Comparison of ENCODE assay signal across 18 cellular contexts in genomic region chr19:18912933-18913332, GRCh38. TPM values are rescaled to one million over a fixed set of nuclear protein-coding genes. Genes with fewer than 3 reads are reported as not detected.
DNase-seq lines count a peak whose midpoint lies in the region; ATAC-seq, FAIRE-seq and TF ChIP-seq lines count a peak whose summit lies in the region.
"Had no signal": no experiment of that assay in that cellular context is flagged by ENCODE, and none has a peak within 500 bp of the region (broad histone marks: within the 10 kb centered on the region; RNA-seq: fewer than 3 reads in every experiment).

No MANE protein-coding gene starts in this region.

- peaks cover 38% of the 10 kb centered on the region for H3K79me2 ChIP-seq in K562 (ENCODE audit: control insufficient read depth, insufficient read depth, low read length)

- H3K27ac ChIP-seq in HEK293 (ENCODE audit: extremely low read depth, low read depth, low read length) (no peak overlapping the region), K562 (ENCODE audit: extremely low read depth, low read depth, low read length) (no peak overlapping the region), neuronal stem cell (replicated peaks; ENCODE audit: low read length) (no peak overlapping the region), caudate nucleus (ENCODE audit: low read depth, low read length) (no peak overlapping the region)
- H3K27ac ChIP-seq: A549; BLaER1 treated with 17β-estradiol and CSF1 and Interleukin-3, amounts not matched to agents 10 nM and 100 nM had no signal

- no peak overlapping the region for H3K14ac ChIP-seq in neuronal stem cell (ENCODE audit: low read length)

- H2AK5ac ChIP-seq in neuronal stem cell (ENCODE audit: low read depth, low read length): no peak overlapping the region

- 0 out of 4 replicates have a peak overlapping the region, but pooled peaks of 1 of the 2 experiments have one; percentile 35 for H3K9ac ChIP-seq in K562 (ENCODE audit: insufficient read depth in 1 of 2, low read depth in 2 of 2, low read length in 2 of 2)
- H3K9ac ChIP-seq in neuronal stem cell (ENCODE audit: low read depth, low read length, poor library complexity): no peak overlapping the region

- H3K9me3 Mint-ChIP-seq in activated CD4-positive, alpha-beta memory T cell treated with anti-CD3 and anti-CD28 coated beads for 36 hours: no peaks in the 10 kb centered on the region
- H3K9me3 Mint-ChIP-seq: CD4-positive, CD25-positive, alpha-beta regulatory T cell; GM23338; HFFc6 had no signal

- CTCF ChIA-PET in HEK293 (lab: Yijun Ruan, JAX) (no interaction called here), K562 (lab: Yijun Ruan, JAX; ENCODE audit: low intra/inter-chr PET ratio) (no interaction called here)
- CTCF ChIA-PET in activated CD4-positive, alpha-beta memory T cell treated with anti-CD3 and anti-CD28 coated beads for 36 hours (lab: Charles Lee): no interaction called here

- no peak for ATAC-seq in K562
- ATAC-seq in GM18517 (IDR thresholded peaks at IDR 0.05; ENCODE audit: unreplicated experiment): no peak
- ATAC-seq: A549, GM12878, GM23338 had no signal

- H3K23ac ChIP-seq in neuronal stem cell (ENCODE audit: low read depth, low read length, poor library complexity): peak overlapping the region; percentile 73

- peaks cover 3% of the 10 kb centered on the region; the same call in 1 of the 2 replicates for H4K20me1 ChIP-seq in K562 (replicated peaks; ENCODE audit: control insufficient read depth, insufficient read depth, low read length)

- H3K4me3 ChIP-seq in HEK293 (ENCODE audit: low read depth, low read length) (no peak overlapping the region), K562 (no peak overlapping the region), neuronal stem cell (ENCODE audit: low read length in 2 of 2) (peak overlapping the region in 1 of 2 donors; percentile 53)
- H3K4me3 ChIP-seq: A549; BLaER1 treated with 17β-estradiol and CSF1 and Interleukin-3, amounts not matched to agents 10 nM and 100 nM; GM12878; GM23338; HAP-1 had no signal

- H3K36me3 ChIP-seq in HEK293 (ENCODE audit: control insufficient read depth in 2 of 2, insufficient read depth in 1 of 2, low read length in 2 of 2) (peaks cover 10 to 54% of the 10 kb centered on the region in 2 experiments; a peak in 2 of 3 replicates), K562 (ENCODE audit: control insufficient read depth, insufficient read depth, low read length) (peaks cover 66% of the 10 kb centered on the region; the same call in 2 of the 3 replicates), neuronal stem cell (replicated peaks in 1 of 2; ENCODE audit: control insufficient read depth in 2 of 2, insufficient read depth in 2 of 2, low read length in 2 of 2) (peaks cover 17 to 65% of the 10 kb centered on the region in 2 donors)

- H4K91ac ChIP-seq in neuronal stem cell (ENCODE audit: low read depth, low read length, poor library complexity): no peak overlapping the region

- no peaks in the 10 kb centered on the region for H3K27me3 Mint-ChIP-seq in activated CD4-positive, alpha-beta memory T cell treated with anti-CD3 and anti-CD28 coated beads for 36 hours
- H3K27me3 Mint-ChIP-seq: CD4-positive, CD25-positive, alpha-beta regulatory T cell had no signal

- TF ChIP-seq POLR2A in K562 (conservative IDR thresholded peaks at IDR 0.05): no peak

- POLR2A ChIA-PET in HEK293 (lab: Yijun Ruan, JAX): no interaction called here
- POLR2A ChIA-PET in K562 (lab: Yijun Ruan, JAX): interaction anchor here (1.2 kb wide), 1 partner anchor 10 kb away, joined by 5 read pairs; no protein-coding TSS in a partner anchor
- POLR2A ChIA-PET in activated CD4-positive, alpha-beta memory T cell treated with anti-CD3 and anti-CD28 coated beads for 36 hours (lab: Charles Lee): no interaction called here

- H2AFZ ChIP-seq in K562 (ENCODE audit: low read depth, low read length) (no peak overlapping the region), neuronal stem cell (ENCODE audit: low read length) (no peak overlapping the region)
- H2AFZ ChIP-seq: GM23338 had no signal

- H3K4me1 ChIP-seq in HEK293 (ENCODE audit: control insufficient read depth, insufficient read depth, low read length) (no peaks in the 10 kb centered on the region), K562 (replicated peaks in 1 of 2; ENCODE audit: control insufficient read depth in 2 of 2, insufficient read depth in 2 of 2, low read length in 2 of 2) (peaks cover 4 to 23% of the 10 kb centered on the region in 2 experiments; a peak in 3 of 5 replicates), neuronal stem cell (ENCODE audit: control insufficient read depth in 2 of 2, insufficient read depth in 1 of 2, low read depth in 1 of 2, low read length in 2 of 2) (no peaks in the 10 kb centered on the region)
- H3K4me1 ChIP-seq: HAP-1 had no signal

- no peak for TF ChIP-seq CTCF in HEK293 (tag by site-specific recombination; IDR thresholded peaks at IDR 0.05)
- no peak for TF ChIP-seq CTCF in K562 (IDR thresholded peaks at IDR 0.05 in 2 of 3, conservative IDR thresholded peaks at IDR 0.05 in 1 of 3; ENCODE audit: insufficient read depth in 2 of 3, low read depth in 1 of 3, low read length in 3 of 3)

- H3K4me2 ChIP-seq in K562 (ENCODE audit: insufficient read depth, low read length) (no peak overlapping the region), neuronal stem cell (ENCODE audit: insufficient read depth, low read length, poor library complexity, severe bottlenecking) (no peak overlapping the region)
- H3K4me2 ChIP-seq: A549, GM23338 had no signal

- H3K9me3 ChIP-seq in HEK293 (ENCODE audit: control insufficient read depth, insufficient read depth, low read depth, low read length): no peaks in the 10 kb centered on the region
- no peaks in the 10 kb centered on the region for H3K9me3 ChIP-seq in K562 (replicated peaks; ENCODE audit: control insufficient read depth, insufficient read depth, low read depth, low read length)
- H3K9me3 ChIP-seq in neuronal stem cell (replicated peaks in 1 of 2; ENCODE audit: control insufficient read depth in 2 of 2, insufficient read depth in 1 of 2, low read depth in 1 of 2, low read length in 2 of 2): no peaks in the 10 kb centered on the region
- H3K9me3 ChIP-seq: A549, HAP-1 had no signal

- H3K27ac Mint-ChIP-seq in activated CD4-positive, alpha-beta memory T cell treated with anti-CD3 and anti-CD28 coated beads for 36 hours: no peak overlapping the region
- H3K27ac Mint-ChIP-seq: CD4-positive, CD25-positive, alpha-beta regulatory T cell; GM23338; HFFc6 had no signal

- no peak overlapping the region for H2BK15ac ChIP-seq in neuronal stem cell (ENCODE audit: low read length)

- H3K9me1 ChIP-seq in K562 (ENCODE audit: control insufficient read depth, insufficient read depth, low read length): no peaks in the 10 kb centered on the region

- no peak overlapping the region for H3K4ac ChIP-seq in neuronal stem cell (ENCODE audit: low read length)

- H2BK5ac ChIP-seq in neuronal stem cell (ENCODE audit: low read length): no peak overlapping the region

- H3K79me1 ChIP-seq in neuronal stem cell (ENCODE audit: low read depth, low read length): peaks cover 22% of the 10 kb centered on the region

- peak overlapping the region; percentile 63 for H2BK12ac ChIP-seq in neuronal stem cell (ENCODE audit: low read length)

- no peak for FAIRE-seq in K562 (lab: Jason Lieb, UNC)
- FAIRE-seq: A549, GM12878, HTR-8/SVneo had no signal

- no peak overlapping the region for H3K4me3 Mint-ChIP-seq in activated CD4-positive, alpha-beta memory T cell treated with anti-CD3 and anti-CD28 coated beads for 36 hours
- H3K4me3 Mint-ChIP-seq: CD4-positive, CD25-positive, alpha-beta regulatory T cell; GM23338; HFFc6 had no signal

- no peak overlapping the region for H4K8ac ChIP-seq in neuronal stem cell (ENCODE audit: low read depth, low read length)

- no TSS peak for BruUV-seq in K562 (replicated peaks; lab: Mats Ljungman, UMichigan)

- H3K18ac ChIP-seq in neuronal stem cell (ENCODE audit: low read length): no peak overlapping the region

- no peaks in the 10 kb centered on the region for H3K27me3 ChIP-seq in K562 (ENCODE audit: control insufficient read depth in 2 of 2, insufficient read depth in 2 of 2, low read length in 2 of 2)
- H3K27me3 ChIP-seq in neuronal stem cell (ENCODE audit: control insufficient read depth in 3 of 3, insufficient read depth in 3 of 3, low read depth in 1 of 3, low read length in 3 of 3): no peaks in the 10 kb centered on the region
- H3K27me3 ChIP-seq: BLaER1 treated with 17β-estradiol and CSF1 and Interleukin-3, amounts not matched to agents 10 nM and 100 nM had no signal

- no peak for TF ChIP-seq EP300 in K562 (IDR thresholded peaks at IDR 0.05; ENCODE audit: low read length)

- intact Hi-C loops in K562 (cut with micrococcal nuclease): no loop called here
- intact Hi-C loops in activated CD4-positive, alpha-beta memory T cell treated with anti-CD3 and anti-CD28 coated beads for 36 hours (cut with micrococcal nuclease): no loop called here

- WGBS in K562 (ENCODE audit: insufficient coverage, low coverage, missing lambda C conversion rate): 90% methylated on average over 14 of the region's 14 CpGs
- no CpG with 5 or more reads among the region's 14 CpGs for WGBS in neuronal stem cell (ENCODE audit: extremely low coverage in 2 of 2, insufficient read length in 2 of 2, insufficient replicate concordance in 1 of 2), 2 donors

- no peak overlapping the region for H2BK120ac ChIP-seq in neuronal stem cell (ENCODE audit: low read depth, low read length)

- in situ Hi-C loops in K562 (cut with MboI): no loop called here

- peaks cover 17% of the 10 kb centered on the region for H3K36me3 Mint-ChIP-seq in activated CD4-positive, alpha-beta memory T cell treated with anti-CD3 and anti-CD28 coated beads for 36 hours

- H3K4me1 Mint-ChIP-seq in activated CD4-positive, alpha-beta memory T cell treated with anti-CD3 and anti-CD28 coated beads for 36 hours (ENCODE audit: low read depth): peaks cover 15% of the 10 kb centered on the region

- TF ChIP-seq RAD21 in K562 (CRISPR knock-in tag; conservative IDR thresholded peaks at IDR 0.05 in 1 of 2, IDR thresholded peaks at IDR 0.05 in 1 of 2): no peak

- DNase-seq in K562 (ENCODE audit: extremely low read depth in 1 of 4, low spot score in 3 of 4) (no peak), neuronal stem cell (ENCODE audit: low spot score) (no peak), NCI-H446 (lab: John Stamatoyannopoulos, UW) (no peak), caudate nucleus (lab: John Stamatoyannopoulos, UW) (no peak)
- no peak for DNase-seq in activated CD4-positive, alpha-beta memory T cell treated with anti-CD3 and anti-CD28 coated beads for 36 hours
- DNase-seq: Calu3; CD4-positive, CD25-positive, alpha-beta regulatory T cell; DMS 273 treated with DMSO at 0.1 percent for 48 hours; DMS79; HFFc6 had no signal

RNA-seq across cellular contexts. Expression of gene COPE, which starts 6.3 kb away (rescaled TPM):
- 63.5 and 278 TPM in 2 replicates for total RNA-seq in K562 (2011; cell fraction: chromatin; rRNA removed; ENCODE audit: low replicate concordance)
- 249 and 252 TPM in 2 replicates for total RNA-seq in K562 (2011; cell fraction: nucleolus; rRNA removed)
- total RNA-seq in K562 (2011; cell fraction: nucleoplasm; rRNA removed): 127 and 141 TPM in 2 replicates
- total RNA-seq in K562 (2014; rRNA removed) (239 and 305 TPM in 2 replicates), K562 (2014; rRNA removed; fragmentation: Illumina TruSeq; extraction: Trizol) (19.2 and 33.2 TPM in 2 replicates), K562 (2015; rRNA removed; fragmentation: Illumina TruSeq; extraction: Trizol) (130 and 147 TPM in 2 replicates), K562 (2021) (273 and 289 TPM in 2 replicates)
- polyA plus RNA-seq in K562 (2011; rRNA removed) (159 and 263 TPM in 2 replicates), K562 (2014; fragmentation: Illumina TruSeq; extraction: Trizol) (50.1 and 152 TPM in 2 replicates), K562 (2014; fragmentation: Nextera tagmentation; extraction: Ambion mirVana) (10 to 100 TPM in 1 of 2 experiments, 1 to 10 TPM in 1; 5.8 to 18.3 TPM), K562 (2014; rRNA removed) (230 and 233 TPM in 2 replicates)
- polyA plus RNA-seq in K562 (2011; cell fraction: cytosol; rRNA removed): 307 and 533 TPM in 2 replicates
- polyA plus RNA-seq in K562 (2011; cell fraction: nucleus; rRNA removed): 164 and 210 TPM in 2 replicates
- polyA plus RNA-seq in K562 (2012): 176 and 372 TPM in 2 replicates
- 43.6 and 67.0 TPM in 2 replicates for polyA minus RNA-seq in K562 (2011; rRNA and poly(A)+ RNA removed)
- polyA minus RNA-seq in K562 (2011; cell fraction: cytosol; rRNA and poly(A)+ RNA removed): 103 and 143 TPM in 2 replicates
- polyA minus RNA-seq in K562 (2011; cell fraction: nucleus; rRNA and poly(A)+ RNA removed): 49.1 and 66.3 TPM in 2 replicates
- 152 TPM for polyA plus RNA-seq in neuronal stem cell (2013, experiment 1 of 2)
- polyA plus RNA-seq in neuronal stem cell (2013, experiment 2 of 2): 153 TPM
- total RNA-seq in activated CD4-positive, alpha-beta memory T cell treated with anti-CD3 and anti-CD28 coated beads for 36 hours: 100 to 1,000 TPM; 217 to 220 TPM

RNA-seq across cellular contexts. Expression of gene DDX49, which starts 6.6 kb away (rescaled TPM):
- total RNA-seq in K562 (2011; cell fraction: chromatin; rRNA removed; ENCODE audit: low replicate concordance): 17.3 and 60.1 TPM in 2 replicates
- total RNA-seq in K562 (2011; cell fraction: nucleolus; rRNA removed): 53.9 and 64.9 TPM in 2 replicates
- 23.2 and 29.4 TPM in 2 replicates for total RNA-seq in K562 (2011; cell fraction: nucleoplasm; rRNA removed)
- total RNA-seq in K562 (2014; rRNA removed): 113 and 149 TPM in 2 replicates
- total RNA-seq in K562 (2014; rRNA removed; fragmentation: Illumina TruSeq; extraction: Trizol): 26.2 and 45.7 TPM in 2 replicates
- total RNA-seq in K562 (2015; rRNA removed; fragmentation: Illumina TruSeq; extraction: Trizol): 51.1 and 57.8 TPM in 2 replicates
- 78.9 and 88.6 TPM in 2 replicates for total RNA-seq in K562 (2021)
- polyA plus RNA-seq in K562 (2011; rRNA removed): 35.6 and 43.2 TPM in 2 replicates
- polyA plus RNA-seq in K562 (2011; cell fraction: cytosol; rRNA removed): 53.9 and 97.8 TPM in 2 replicates
- 37.4 and 64.0 TPM in 2 replicates for polyA plus RNA-seq in K562 (2011; cell fraction: nucleus; rRNA removed)
- polyA plus RNA-seq in K562 (2012): 53.0 and 58.9 TPM in 2 replicates
- 33.3 and 53.3 TPM in 2 replicates for polyA plus RNA-seq in K562 (2014; fragmentation: Illumina TruSeq; extraction: Trizol)
- polyA plus RNA-seq in K562 (2014; fragmentation: Nextera tagmentation; extraction: Ambion mirVana): 1 to 10 TPM; 1.1 to 6.3 TPM
- polyA plus RNA-seq in K562 (2014; rRNA removed): 61.3 and 65.9 TPM in 2 replicates
- polyA minus RNA-seq in K562 (2011; rRNA and poly(A)+ RNA removed): 27.6 and 57.1 TPM in 2 replicates
- 34.9 and 39.1 TPM in 2 replicates for polyA minus RNA-seq in K562 (2011; cell fraction: cytosol; rRNA and poly(A)+ RNA removed)
- 23.5 and 26.5 TPM in 2 replicates for polyA minus RNA-seq in K562 (2011; cell fraction: nucleus; rRNA and poly(A)+ RNA removed)
- 11.8 TPM for polyA plus RNA-seq in neuronal stem cell (2013, experiment 1 of 2)
- polyA plus RNA-seq in neuronal stem cell (2013, experiment 2 of 2): 10.4 TPM
- total RNA-seq in activated CD4-positive, alpha-beta memory T cell treated with anti-CD3 and anti-CD28 coated beads for 36 hours: 10 to 100 TPM; 37.7 to 46.3 TPM

RNA-seq across cellular contexts. Expression of gene CERS1, which starts 17.0 kb away (rescaled TPM):
- total RNA-seq in K562 (2011; cell fraction: chromatin; rRNA removed; ENCODE audit: low replicate concordance): 1.3 and 6.2 TPM in 2 replicates
- total RNA-seq in K562 (2011; cell fraction: nucleolus; rRNA removed): 4.2 and 5.0 TPM in 2 replicates
- 1.5 and 3.7 TPM in 2 replicates for total RNA-seq in K562 (2011; cell fraction: nucleoplasm; rRNA removed)
- total RNA-seq in K562 (2014; rRNA removed) (0.86 TPM in 2 replicates), K562 (2014; rRNA removed; fragmentation: Illumina TruSeq; extraction: Trizol) (0.13 and 0.33 TPM in 2 replicates), K562 (2015; rRNA removed; fragmentation: Illumina TruSeq; extraction: Trizol) (0.43 and 1.4 TPM in 2 replicates), K562 (2021) (1.5 and 1.7 TPM in 2 replicates)
- polyA plus RNA-seq in K562 (2011; rRNA removed) (1.5 and 3.8 TPM in 2 replicates), K562 (2014; fragmentation: Illumina TruSeq; extraction: Trizol) (0.80 and 1.7 TPM in 2 replicates), K562 (2014; fragmentation: Nextera tagmentation; extraction: Ambion mirVana) (not detected), K562 (2014; rRNA removed) (1.1 TPM in 2 replicates)
- polyA plus RNA-seq in K562 (2011; cell fraction: cytosol; rRNA removed): 5.5 and 5.7 TPM in 2 replicates
- polyA plus RNA-seq in K562 (2011; cell fraction: nucleus; rRNA removed): 3.7 and 4.0 TPM in 2 replicates
- 0.71 and 0.87 TPM in 2 replicates for polyA plus RNA-seq in K562 (2012)
- polyA minus RNA-seq in K562 (2011; rRNA and poly(A)+ RNA removed): 1.1 and 2.3 TPM in 2 replicates
- 1.2 and 3.5 TPM in 2 replicates for polyA minus RNA-seq in K562 (2011; cell fraction: cytosol; rRNA and poly(A)+ RNA removed)
- polyA minus RNA-seq in K562 (2011; cell fraction: nucleus; rRNA and poly(A)+ RNA removed): 0.40 and 0.78 TPM in 2 replicates
- 17.4 TPM for polyA plus RNA-seq in neuronal stem cell (2013, experiment 1 of 2)
- 17.0 TPM for polyA plus RNA-seq in neuronal stem cell (2013, experiment 2 of 2)
- total RNA-seq in activated CD4-positive, alpha-beta memory T cell treated with anti-CD3 and anti-CD28 coated beads for 36 hours: not detected
- total RNA-seq: CD4-positive, CD25-positive, alpha-beta regulatory T cell; GM12878 had no signal
- polyA plus RNA-seq: CD4-positive, CD25-positive, alpha-beta regulatory T cell had no signal

RNA-seq across cellular contexts. Expression of gene HOMER3, which starts 28.1 kb away (rescaled TPM):
- 9.9 and 22.2 TPM in 2 replicates for total RNA-seq in K562 (2011; cell fraction: chromatin; rRNA removed; ENCODE audit: low replicate concordance)
- 12.0 and 12.4 TPM in 2 replicates for total RNA-seq in K562 (2011; cell fraction: nucleolus; rRNA removed)
- 9.1 and 12.6 TPM in 2 replicates for total RNA-seq in K562 (2011; cell fraction: nucleoplasm; rRNA removed)
- total RNA-seq in K562 (2014; rRNA removed) (4.2 and 6.8 TPM in 2 replicates), K562 (2014; rRNA removed; fragmentation: Illumina TruSeq; extraction: Trizol) (1.2 and 1.3 TPM in 2 replicates), K562 (2015; rRNA removed; fragmentation: Illumina TruSeq; extraction: Trizol) (1.5 and 2.7 TPM in 2 replicates), K562 (2021) (3.4 and 4.1 TPM in 2 replicates)
- polyA plus RNA-seq in K562 (2011; rRNA removed) (5.1 and 10.3 TPM in 2 replicates), K562 (2014; fragmentation: Illumina TruSeq; extraction: Trizol) (2.9 and 4.7 TPM in 2 replicates), K562 (2014; fragmentation: Nextera tagmentation; extraction: Ambion mirVana) (not detected), K562 (2014; rRNA removed) (3.7 and 6.4 TPM in 2 replicates)
- 9.6 and 10.5 TPM in 2 replicates for polyA plus RNA-seq in K562 (2011; cell fraction: cytosol; rRNA removed)
- 9.2 and 20.4 TPM in 2 replicates for polyA plus RNA-seq in K562 (2011; cell fraction: nucleus; rRNA removed)
- polyA plus RNA-seq in K562 (2012): 2.4 and 5.5 TPM in 2 replicates
- 2.5 and 2.9 TPM in 2 replicates for polyA minus RNA-seq in K562 (2011; rRNA and poly(A)+ RNA removed)
- polyA minus RNA-seq in K562 (2011; cell fraction: cytosol; rRNA and poly(A)+ RNA removed): 3.3 and 6.9 TPM in 2 replicates
- polyA minus RNA-seq in K562 (2011; cell fraction: nucleus; rRNA and poly(A)+ RNA removed): 3.4 and 8.3 TPM in 2 replicates
- 58.3 TPM for polyA plus RNA-seq in neuronal stem cell (2013, experiment 1 of 2)
- 56.2 TPM for polyA plus RNA-seq in neuronal stem cell (2013, experiment 2 of 2)
- total RNA-seq in activated CD4-positive, alpha-beta memory T cell treated with anti-CD3 and anti-CD28 coated beads for 36 hours: 1 to 10 TPM in 1 of 2 experiments, under 1 TPM in 1; 0.77 to 1.2 TPM
